1 cellular context compared by ENCODE assay signal in the genomic region with DNA sequence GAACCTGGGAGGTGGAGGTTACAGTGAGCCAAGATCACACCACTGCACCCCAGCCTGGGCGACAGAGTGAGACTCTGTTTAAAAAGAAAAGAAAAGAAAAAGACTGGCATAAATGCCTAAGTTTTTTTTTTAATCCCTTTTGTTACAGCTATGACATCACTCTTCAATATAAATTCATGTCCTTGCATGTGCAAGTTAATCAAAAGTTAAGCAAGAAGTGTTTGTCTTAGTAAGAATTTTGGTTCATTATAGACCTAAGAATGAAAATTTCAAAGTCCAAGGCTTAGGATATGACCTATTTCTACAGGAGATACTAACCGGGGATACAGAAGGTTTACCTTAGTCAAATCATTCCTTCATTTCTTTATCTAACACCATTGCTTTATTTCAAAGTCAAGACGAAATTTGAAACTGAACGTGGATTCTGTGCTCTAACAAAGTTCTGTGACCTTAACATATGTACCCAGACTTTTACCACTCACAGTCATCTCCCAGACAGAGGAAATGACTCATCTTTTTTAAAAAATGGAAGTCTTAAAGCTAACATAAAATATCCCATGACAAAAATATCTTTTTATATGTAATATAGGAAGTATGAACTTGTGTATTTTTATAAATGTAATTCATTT.
TF ChIP-seq lines count a peak whose summit lies in the region.

No MANE protein-coding gene starts in this region.

TF ChIP-seq in WTC11, 78 proteins besides CTCF, POLR2A, EP300 and RAD21 (continued from another document):
- TF ChIP-seq, protein P1, sequence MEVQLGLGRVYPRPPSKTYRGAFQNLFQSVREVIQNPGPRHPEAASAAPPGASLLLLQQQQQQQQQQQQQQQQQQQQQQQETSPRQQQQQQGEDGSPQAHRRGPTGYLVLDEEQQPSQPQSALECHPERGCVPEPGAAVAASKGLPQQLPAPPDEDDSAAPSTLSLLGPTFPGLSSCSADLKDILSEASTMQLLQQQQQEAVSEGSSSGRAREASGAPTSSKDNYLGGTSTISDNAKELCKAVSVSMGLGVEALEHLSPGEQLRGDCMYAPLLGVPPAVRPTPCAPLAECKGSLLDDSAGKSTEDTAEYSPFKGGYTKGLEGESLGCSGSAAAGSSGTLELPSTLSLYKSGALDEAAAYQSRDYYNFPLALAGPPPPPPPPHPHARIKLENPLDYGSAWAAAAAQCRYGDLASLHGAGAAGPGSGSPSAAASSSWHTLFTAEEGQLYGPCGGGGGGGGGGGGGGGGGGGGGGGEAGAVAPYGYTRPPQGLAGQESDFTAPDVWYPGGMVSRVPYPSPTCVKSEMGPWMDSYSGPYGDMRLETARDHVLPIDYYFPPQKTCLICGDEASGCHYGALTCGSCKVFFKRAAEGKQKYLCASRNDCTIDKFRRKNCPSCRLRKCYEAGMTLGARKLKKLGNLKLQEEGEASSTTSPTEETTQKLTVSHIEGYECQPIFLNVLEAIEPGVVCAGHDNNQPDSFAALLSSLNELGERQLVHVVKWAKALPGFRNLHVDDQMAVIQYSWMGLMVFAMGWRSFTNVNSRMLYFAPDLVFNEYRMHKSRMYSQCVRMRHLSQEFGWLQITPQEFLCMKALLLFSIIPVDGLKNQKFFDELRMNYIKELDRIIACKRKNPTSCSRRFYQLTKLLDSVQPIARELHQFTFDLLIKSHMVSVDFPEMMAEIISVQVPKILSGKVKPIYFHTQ (CRISPR knock-in tag; IDR thresholded peaks at IDR 0.05): no peak
- no peak for TF ChIP-seq FOXJ3 (CRISPR knock-in tag; IDR thresholded peaks at IDR 0.05; ENCODE audit: borderline replicate concordance)
- no peak for TF ChIP-seq ZNF671 (CRISPR knock-in tag; IDR thresholded peaks at IDR 0.05)
- TF ChIP-seq, protein P2, sequence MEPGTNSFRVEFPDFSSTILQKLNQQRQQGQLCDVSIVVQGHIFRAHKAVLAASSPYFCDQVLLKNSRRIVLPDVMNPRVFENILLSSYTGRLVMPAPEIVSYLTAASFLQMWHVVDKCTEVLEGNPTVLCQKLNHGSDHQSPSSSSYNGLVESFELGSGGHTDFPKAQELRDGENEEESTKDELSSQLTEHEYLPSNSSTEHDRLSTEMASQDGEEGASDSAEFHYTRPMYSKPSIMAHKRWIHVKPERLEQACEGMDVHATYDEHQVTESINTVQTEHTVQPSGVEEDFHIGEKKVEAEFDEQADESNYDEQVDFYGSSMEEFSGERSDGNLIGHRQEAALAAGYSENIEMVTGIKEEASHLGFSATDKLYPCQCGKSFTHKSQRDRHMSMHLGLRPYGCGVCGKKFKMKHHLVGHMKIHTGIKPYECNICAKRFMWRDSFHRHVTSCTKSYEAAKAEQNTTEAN (CRISPR knock-in tag; IDR thresholded peaks at IDR 0.05): no peak
- no peak for TF ChIP-seq SMAD4 (CRISPR knock-in tag; IDR thresholded peaks at IDR 0.05)
- TF ChIP-seq TEAD1 (CRISPR knock-in tag; IDR thresholded peaks at IDR 0.05): no peak
